In the genomic region with DNA sequence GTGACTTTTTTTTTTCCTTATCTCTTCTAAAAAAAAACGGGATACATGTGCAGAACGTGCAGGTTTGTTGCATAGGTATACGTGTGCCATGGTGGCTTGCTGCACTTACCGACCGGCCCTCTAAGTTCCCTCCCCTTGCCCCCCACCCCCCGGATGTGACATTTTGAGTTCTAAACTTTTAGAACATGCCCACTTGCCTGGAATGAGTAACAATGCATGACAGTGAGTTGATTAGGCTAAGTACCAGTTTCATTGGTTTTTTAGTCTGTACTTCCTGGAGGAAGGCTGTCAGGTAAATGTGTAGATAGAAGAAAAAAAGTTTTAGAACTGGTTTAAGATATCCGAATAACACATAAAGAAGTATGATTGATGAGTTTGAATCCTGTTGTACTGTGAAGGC, we compare ENCODE assay signal across 8 cellular contexts. TPM values are rescaled to one million over a fixed set of nuclear protein-coding genes. Genes with fewer than 3 reads are reported as not detected.
A peak's percentile ranks its signal among the peaks of the same experiment; 100 is the strongest.
DNase-seq lines count a peak whose midpoint lies in the region; ATAC-seq and TF ChIP-seq lines count a peak whose summit lies in the region.

No MANE protein-coding gene starts in this region.

- H3K27me3 ChIP-seq in ascending aorta (no peaks in the 10 kb centered on the region), smooth muscle cell (ENCODE audit: low read depth) (no peaks in the 10 kb centered on the region)

- H3K4me1 ChIP-seq in ascending aorta (peaks cover 0 to 22% of the 10 kb centered on the region in 2 donors), smooth muscle cell (ENCODE audit: low read depth) (peaks cover 28% of the 10 kb centered on the region)

- ATAC-seq in GM18519 (IDR thresholded peaks at IDR 0.05; ENCODE audit: low FRiP score, unreplicated experiment) (no peak), GM21529 (IDR thresholded peaks at IDR 0.05; ENCODE audit: unreplicated experiment) (no peak)

- peaks cover 85% of the 10 kb centered on the region for H3K79me2 ChIP-seq in smooth muscle cell (ENCODE audit: low read depth)

- peak; percentile 32 for DNase-seq in ELR (ENCODE audit: low read depth)
- peak; percentile 12 for DNase-seq in T follicular helper cell (ENCODE audit: low read depth)
- DNase-seq in ascending aorta (ENCODE audit: low spot score in 2 of 2): no peak
- no peak for DNase-seq in smooth muscle cell (lab: John Stamatoyannopoulos, UW; ENCODE audit: unreplicated experiment)
- DNase-seq in AG08395 (ENCODE audit: low spot score): no peak
- DNase-seq in posterior vena cava (ENCODE audit: low spot score): no peak

- H3K4me3 ChIP-seq in ascending aorta (peak overlapping the region; percentile 1 to 2), smooth muscle cell (no peak overlapping the region)

- peaks cover 78% of the 10 kb centered on the region for H4K20me1 ChIP-seq in smooth muscle cell (ENCODE audit: low read depth)

- TF ChIP-seq CTCF in ascending aorta (IDR thresholded peaks at IDR 0.05): no peak
- no peak for TF ChIP-seq CTCF in smooth muscle cell (IDR thresholded peaks at IDR 0.05; ENCODE audit: borderline replicate concordance, insufficient read depth, poor library complexity, severe bottlenecking)

- peak overlapping the region; percentile 41 for H3K4me2 ChIP-seq in smooth muscle cell

- no peak overlapping the region for H3K27ac ChIP-seq in ascending aorta
- no peak overlapping the region for H3K27ac ChIP-seq in smooth muscle cell (ENCODE audit: low read depth)

- no peaks in the 10 kb centered on the region for H3F3A ChIP-seq in smooth muscle cell (ENCODE audit: low read depth)

- H3K9ac ChIP-seq in smooth muscle cell (ENCODE audit: low read depth): no peak overlapping the region

- intact Hi-C loops in ascending aorta (cut with DNase I) (loop anchor here (5.0 to 10.0 kb wide), 3 partner anchors 208 to 452 kb away; partner anchors contain the start of genes KPNA2 and PITPNC1), posterior vena cava (cut with DNase I) (no loop called here)

- H3K36me3 ChIP-seq in ascending aorta: no peaks in the 10 kb centered on the region
- no peaks in the 10 kb centered on the region for H3K36me3 ChIP-seq in smooth muscle cell (ENCODE audit: low read depth)

- H2AFZ ChIP-seq in smooth muscle cell (ENCODE audit: low read depth): no peak overlapping the region

- no peaks in the 10 kb centered on the region for H3K9me3 ChIP-seq in ascending aorta
- H3K9me3 ChIP-seq in smooth muscle cell (replicated peaks; ENCODE audit: low read depth): no peaks in the 10 kb centered on the region

- 42% methylated on average over 7 of the region's 7 CpGs for WGBS in smooth muscle cell (ENCODE audit: low lambda C conversion rate)

RNA-seq across cellular contexts. Expression of gene BPTF, which starts 4.0 kb away (rescaled TPM):
- total RNA-seq in ascending aorta (67.4 TPM), smooth muscle cell (42.6 and 51.2 TPM in 2 replicates), posterior vena cava (10 to 100 TPM; 70.1 to 70.8 TPM)
- 26.8 and 38.7 TPM in 2 replicates for polyA plus RNA-seq in smooth muscle cell

Comparison
In these comparisons a context has a peak if more than half of its experiments do, and no peak if none do; other contexts are left out.
1. DNase-seq: peak in ELR (single experiment) and T follicular helper cell (single experiment); none in ascending aorta (0 of 2), smooth muscle cell (single experiment), AG08395 (single experiment) and posterior vena cava (single experiment).